15 cellular contexts compared by ENCODE assay signal in the genomic region with DNA sequence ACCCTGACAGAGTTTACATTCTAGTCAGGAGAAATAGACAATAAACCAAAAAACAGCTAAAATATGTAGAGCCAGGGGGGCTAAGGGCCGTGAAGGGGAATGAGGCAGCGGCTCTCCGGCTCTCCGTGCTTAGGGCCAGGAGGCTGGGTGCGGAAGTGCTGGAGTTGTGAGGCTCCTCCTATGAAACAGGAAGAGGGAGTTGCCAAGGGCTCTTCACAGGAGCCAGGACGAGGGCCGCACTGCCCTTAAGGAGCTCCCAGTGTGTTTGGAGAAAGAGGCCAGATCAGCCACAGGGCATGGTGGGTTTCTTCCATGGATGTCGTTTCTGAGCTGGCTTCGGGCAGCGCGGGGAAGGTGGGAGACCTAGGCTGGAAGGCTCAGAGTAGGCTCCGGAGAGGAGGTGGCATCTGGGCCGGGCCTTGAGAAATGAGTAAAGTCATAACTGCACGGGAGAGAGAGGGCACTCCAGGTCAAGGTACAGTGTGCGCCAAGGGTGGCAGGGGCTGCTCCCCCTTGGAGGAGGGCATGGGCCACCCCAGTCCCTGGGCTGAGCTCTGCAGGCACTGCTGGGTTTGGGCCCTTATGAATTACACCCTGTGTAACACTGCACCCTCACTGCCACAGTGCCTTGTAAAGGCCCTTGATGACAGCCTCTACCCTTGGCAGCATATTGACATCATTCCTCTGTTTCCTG. TPM values are rescaled to one million over a fixed set of nuclear protein-coding genes. Genes with fewer than 3 reads are reported as not detected.
DNase-seq lines count a peak whose midpoint lies in the region; ATAC-seq and TF ChIP-seq lines count a peak whose summit lies in the region.
"Had no signal": no experiment of that assay in that cellular context is flagged by ENCODE, and none has a peak within 500 bp of the region (broad histone marks: within the 10 kb centered on the region; RNA-seq: fewer than 3 reads in every experiment).

No MANE protein-coding gene starts in this region.

- ATAC-seq in heart right ventricle, result peak in 6 of 8 donors; percentile 45 to 73 (median 68)
- ATAC-seq in lower lobe of right lung, result peak; percentile 86 to 93
- ATAC-seq in upper lobe of right lung, result peak; percentile 89
- ATAC-seq in GM18517 (IDR thresholded peaks at IDR 0.05; ENCODE audit: unreplicated experiment), result no peak
- ATAC-seq: naive thymus-derived CD4-positive, alpha-beta T cell had no signal

- DNase-seq in heart right ventricle, result peak; percentile 19 to 29
- DNase-seq in cardiac septum (ENCODE audit: low spot score), result no peak
- DNase-seq in chondrocyte (ENCODE audit: low spot score), result peak; percentile 62
- peak; percentile 75 for DNase-seq in lower lobe of right lung
- DNase-seq in upper lobe of right lung, result peak; percentile 81
- no peak for DNase-seq in Calu3
- DNase-seq in ascending aorta (ENCODE audit: low spot score in 2 of 2), result no peak
- DNase-seq: activated CD4-positive, alpha-beta T cell treated with anti-CD3 and anti-CD28 coated beads, Interleukin-2, amount 10 ng/mL, durations not matched to agents 7 days and 5 days; activated naive CD4-positive, alpha-beta T cell treated with Interleukin-2 at 50 U/mL for 16 hours; naive thymus-derived CD4-positive, alpha-beta T cell; NCI-H748 treated with DMSO at 0.1 percent for 48 hours; stimulated activated CD4-positive, alpha-beta T cell treated with anti-CD3 and anti-CD28 coated beads, Interleukin-2, amount 100 ng/mL, for 24 hours had no signal

- H3K9me3 Mint-ChIP-seq in chondrocyte (ENCODE audit: low read depth) (no peaks in the 10 kb centered on the region), Calu3 (ENCODE audit: low read depth, unreplicated experiment) (no peaks in the 10 kb centered on the region)
- H3K9me3 Mint-ChIP-seq: activated CD4-positive, alpha-beta T cell treated with anti-CD3 and anti-CD28 coated beads, Interleukin-2, amount 10 ng/mL, durations not matched to agents 7 days and 5 days; dendritic cell treated with granulocyte-macrophage colony-stimulating factor and Interleukin-4, amounts not matched to agents 40 ng/mL and 50 ng/mL, for 4 days had no signal

- 61 to 71% methylated on average over 15 of the region's 15 CpGs for WGBS in heart right ventricle, 2 donors

- H3K4me3 Mint-ChIP-seq in chondrocyte (ENCODE audit: unreplicated experiment) (peak overlapping the region; percentile 18), Calu3 (ENCODE audit: low read depth, unreplicated experiment) (no peak overlapping the region)
- H3K4me3 Mint-ChIP-seq: activated CD4-positive, alpha-beta T cell treated with anti-CD3 and anti-CD28 coated beads, Interleukin-2, amount 10 ng/mL, durations not matched to agents 7 days and 5 days; dendritic cell treated with granulocyte-macrophage colony-stimulating factor and Interleukin-4, amounts not matched to agents 40 ng/mL and 50 ng/mL, for 4 days; naive thymus-derived CD4-positive, alpha-beta T cell had no signal

- H3K9me3 ChIP-seq in heart right ventricle (no peaks in the 10 kb centered on the region), lower lobe of right lung (no peaks in the 10 kb centered on the region), upper lobe of right lung (no peaks in the 10 kb centered on the region), ascending aorta (no peaks in the 10 kb centered on the region)

- H3K4me3 ChIP-seq in heart right ventricle (no peak overlapping the region), lower lobe of right lung (peak overlapping the region; percentile 21), upper lobe of right lung (peak overlapping the region; percentile 17), ascending aorta (no peak overlapping the region)

- H3K27me3 Mint-ChIP-seq in chondrocyte (ENCODE audit: low read depth) (peaks cover 19% of the 10 kb centered on the region), Calu3 (ENCODE audit: unreplicated experiment) (peaks cover 100% of the 10 kb centered on the region)

- TF ChIP-seq CTCF in heart right ventricle (IDR thresholded peaks at IDR 0.05) (no peak), chondrocyte (IDR thresholded peaks at IDR 0.05) (no peak), lower lobe of right lung (IDR thresholded peaks at IDR 0.05) (no peak), upper lobe of right lung (IDR thresholded peaks at IDR 0.05) (no peak), Calu3 (IDR thresholded peaks at IDR 0.05; ENCODE audit: unreplicated experiment) (no peak), ascending aorta (IDR thresholded peaks at IDR 0.05) (no peak)

- H3K36me3 ChIP-seq in heart right ventricle, result no peaks in the 10 kb centered on the region
- no peaks in the 10 kb centered on the region for H3K36me3 ChIP-seq in lower lobe of right lung
- H3K36me3 ChIP-seq in upper lobe of right lung, result no peaks in the 10 kb centered on the region
- H3K36me3 ChIP-seq in ascending aorta, result no peaks in the 10 kb centered on the region

- peaks cover 16% of the 10 kb centered on the region for H3K4me1 Mint-ChIP-seq in chondrocyte (ENCODE audit: low read depth)
- no peaks in the 10 kb centered on the region for H3K4me1 Mint-ChIP-seq in Calu3 (ENCODE audit: low read depth, unreplicated experiment)

- CTCF ChIA-PET in Calu3 (lab: Charles Lee), result interaction anchor here (0.6 to 1.5 kb wide), 4 partner anchors 12 to 134 kb away, joined by 3 to 5 read pairs (median 3); no protein-coding TSS in a partner anchor

- H3K27me3 ChIP-seq in heart right ventricle (peaks cover 0 to 44% (median 3%) of the 10 kb centered on the region in 7 donors), lower lobe of right lung (ENCODE audit: low read depth) (no peaks in the 10 kb centered on the region), upper lobe of right lung (no peaks in the 10 kb centered on the region), ascending aorta (no peaks in the 10 kb centered on the region)

- H3K27ac Mint-ChIP-seq in chondrocyte (ENCODE audit: unreplicated experiment) (peak overlapping the region; percentile 67), Calu3 (ENCODE audit: unreplicated experiment) (no peak overlapping the region)
- H3K27ac Mint-ChIP-seq: activated CD4-positive, alpha-beta T cell treated with anti-CD3 and anti-CD28 coated beads, Interleukin-2, amount 10 ng/mL, durations not matched to agents 7 days and 5 days; dendritic cell treated with granulocyte-macrophage colony-stimulating factor and Interleukin-4, amounts not matched to agents 40 ng/mL and 50 ng/mL, for 4 days had no signal

- BruUV-seq in Calu3 (replicated peaks; lab: Mats Ljungman, UMichigan), result no TSS peak

- H3K36me3 Mint-ChIP-seq in chondrocyte (ENCODE audit: low read depth) (no peaks in the 10 kb centered on the region), Calu3 (ENCODE audit: insufficient read depth, unreplicated experiment) (no peaks in the 10 kb centered on the region)
- H3K36me3 Mint-ChIP-seq: naive thymus-derived CD4-positive, alpha-beta T cell had no signal

- intact Hi-C loops in heart right ventricle (cut with DNase I) (no loop called here), cardiac septum (cut with DNase I) (no loop called here), lower lobe of right lung (cut with DNase I) (no loop called here), upper lobe of right lung (cut with DNase I) (no loop called here), Calu3 (cut with micrococcal nuclease; ENCODE audit: unreplicated experiment) (no loop called here), ascending aorta (cut with DNase I) (no loop called here)

- H3K4me1 ChIP-seq in heart right ventricle, result peaks cover 0 to 19% (median 10%) of the 10 kb centered on the region in 9 donors
- H3K4me1 ChIP-seq in lower lobe of right lung, result no peaks in the 10 kb centered on the region
- H3K4me1 ChIP-seq in upper lobe of right lung, result no peaks in the 10 kb centered on the region
- no peaks in the 10 kb centered on the region for H3K4me1 ChIP-seq in ascending aorta

- H3K27ac ChIP-seq in heart right ventricle, result no peak overlapping the region
- H3K27ac ChIP-seq in lower lobe of right lung, result peak overlapping the region; percentile 36
- H3K27ac ChIP-seq in upper lobe of right lung, result peak overlapping the region; percentile 4
- H3K27ac ChIP-seq in ascending aorta, result no peak overlapping the region

RNA-seq across cellular contexts. Expression of a gene that starts 20.8 kb away (rescaled TPM):
- total RNA-seq in heart right ventricle (not detected), cardiac septum (not detected), chondrocyte (not detected in 3 replicates), lower lobe of right lung (not detected), upper lobe of right lung (not detected), Calu3 (2022) (not detected in 2 replicates), ascending aorta (not detected)
- not detected for polyA plus RNA-seq in heart right ventricle
- total RNA-seq: A673; activated CD4-positive, alpha-beta T cell treated with anti-CD3 and anti-CD28 coated beads, Interleukin-2, amount 10 ng/mL, durations not matched to agents 7 days and 5 days; naive thymus-derived CD4-positive, alpha-beta T cell had no signal
- polyA plus RNA-seq: naive thymus-derived CD4-positive, alpha-beta T cell had no signal

RNA-seq across cellular contexts. Expression of a gene that starts 35.7 kb away (rescaled TPM):
- total RNA-seq in heart right ventricle (10 to 100 TPM; 18.5 to 32.1 (median 25.6) TPM), cardiac septum (29.6 TPM), chondrocyte (57.3 to 61.6 TPM (median 60.1 TPM) in 3 replicates), lower lobe of right lung (53.6 TPM), upper lobe of right lung (61.5 TPM), Calu3 (2022) (117 and 126 TPM in 2 replicates), ascending aorta (104 TPM)
- polyA plus RNA-seq in heart right ventricle, result 10 to 100 TPM; 39.2 to 45.9 TPM

Comparison
In these comparisons a context has a peak if more than half of its experiments do, and no peak if none do; other contexts are left out.
1. DNase-seq: peak in heart right ventricle (2 of 2), chondrocyte (single experiment), lower lobe of right lung (single experiment) and upper lobe of right lung (single experiment); none in cardiac septum (single experiment), Calu3 (single experiment) and ascending aorta (0 of 2).
2. H3K27ac ChIP-seq: peak in lower lobe of right lung (single experiment) and upper lobe of right lung (single experiment); none in heart right ventricle (0 of 10) and ascending aorta (0 of 2).
3. H3K4me3 ChIP-seq: peak in lower lobe of right lung (single experiment) and upper lobe of right lung (single experiment); none in heart right ventricle (0 of 10) and ascending aorta (0 of 2).